In the genomic region with DNA sequence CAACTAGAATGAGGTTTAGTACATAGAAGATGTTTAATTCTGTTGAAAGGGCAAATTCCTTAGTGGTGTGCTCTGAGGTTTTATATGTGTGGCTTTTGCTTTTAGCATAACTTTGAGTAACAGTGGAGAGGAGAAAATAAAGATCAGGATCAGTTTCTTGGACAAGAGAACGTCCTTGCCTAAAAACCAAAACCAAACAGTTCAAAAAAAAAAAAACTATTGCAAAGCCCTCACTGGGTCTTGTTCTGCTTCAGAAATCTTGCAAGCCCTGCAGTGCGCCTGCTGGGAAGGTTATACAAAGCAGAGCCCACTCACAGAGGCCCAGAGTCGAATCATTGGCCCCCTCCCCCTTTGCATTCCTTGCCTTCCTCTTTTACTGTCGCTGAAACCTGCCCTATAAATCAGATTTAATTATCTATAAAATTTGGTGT, we compare ENCODE assay signal across 20 cellular contexts.
A peak's percentile ranks its signal among the peaks of the same experiment; 100 is the strongest.
DNase-seq lines count a peak whose midpoint lies in the region; ATAC-seq, FAIRE-seq and TF ChIP-seq lines count a peak whose summit lies in the region.
"Had no signal": no experiment of that assay in that cellular context is flagged by ENCODE, and none has a peak within 500 bp of the region (broad histone marks: within the 10 kb centered on the region; RNA-seq: fewer than 3 reads in every experiment).

No MANE protein-coding gene starts in this region.

- peaks cover 3% of the 10 kb centered on the region for H3K27me3 Mint-ChIP-seq in nephron (ENCODE audit: low read depth)
- H3K27me3 Mint-ChIP-seq: activated naive CD8-positive, alpha-beta T cell; natural killer cell treated with Interleukin-12 subunit alpha and Interleukin-12 subunit beta and Interleukin-15 and Interleukin-18, amount 100 ng/mL, for 72 hours had no signal

- H3K9me3 ChIP-seq in SK-N-MC (ENCODE audit: low read depth, low read length), result no peaks in the 10 kb centered on the region
- H3K9me3 ChIP-seq in thyroid gland, result no peaks in the 10 kb centered on the region
- H3K9me3 ChIP-seq: lower lobe of right lung, testis had no signal

- intact Hi-C loops in thyroid gland (cut with DNase I), result no loop called here

- no peaks in the 10 kb centered on the region for H3K36me3 Mint-ChIP-seq in nephron (ENCODE audit: low read depth)
- H3K36me3 Mint-ChIP-seq: activated naive CD8-positive, alpha-beta T cell; natural killer cell treated with Interleukin-12 subunit alpha and Interleukin-12 subunit beta and Interleukin-15 and Interleukin-18, amount 100 ng/mL, for 72 hours had no signal

- no peaks in the 10 kb centered on the region for H3K36me3 ChIP-seq in SK-N-MC (ENCODE audit: insufficient read depth, low read length)
- H3K36me3 ChIP-seq in thyroid gland, result no peaks in the 10 kb centered on the region
- H3K36me3 ChIP-seq: cardiac muscle cell, lower lobe of right lung had no signal

- H3K4me3 ChIP-seq in SK-N-MC, result peak overlapping the region; percentile 28
- H3K4me3 ChIP-seq in thyroid gland (replicated peaks in 1 of 3), result no peak overlapping the region
- H3K4me3 ChIP-seq: cardiac muscle cell, lower lobe of right lung had no signal

- TF ChIP-seq POLR2A in thyroid gland (IDR thresholded peaks at IDR 0.05), result no peak
- TF ChIP-seq POLR2A in GM12891 (IDR thresholded peaks at IDR 0.05; ENCODE audit: low read depth, low read length), result no peak

- peaks cover 8 to 11% of the 10 kb centered on the region in 2 donors for H3K4me1 ChIP-seq in thyroid gland
- H3K4me1 ChIP-seq: lower lobe of right lung, testis had no signal

- no peak for ATAC-seq in GM19351 (IDR thresholded peaks at IDR 0.05; ENCODE audit: unreplicated experiment)
- ATAC-seq in SK-N-SH treated with all-trans-retinoic acid at 6 μM for 48 hours, result no peak
- ATAC-seq: natural killer cell treated with Interleukin-12 subunit alpha and Interleukin-12 subunit beta and Interleukin-15 and Interleukin-18, amount 100 ng/mL, for 72 hours had no signal

- H3K27ac ChIP-seq in SK-N-MC (peak overlapping the region; percentile 6), thyroid gland (peak overlapping the region in 1 of 3 donors; percentile 23)
- H3K27ac ChIP-seq: cardiac muscle cell, lower lobe of right lung, testis had no signal

- TF ChIP-seq CTCF in nephron (IDR thresholded peaks at IDR 0.05; ENCODE audit: unreplicated experiment in 3 of 3), result no peak
- TF ChIP-seq CTCF in thyroid gland (IDR thresholded peaks at IDR 0.05), result no peak

- no peaks in the 10 kb centered on the region for H3K9me3 Mint-ChIP-seq in nephron

- peak overlapping the region in 2 of 3 experiments; percentile 1 to 11 for H3K4me3 Mint-ChIP-seq in nephron
- H3K4me3 Mint-ChIP-seq: activated naive CD8-positive, alpha-beta T cell; natural killer cell treated with Interleukin-12 subunit alpha and Interleukin-12 subunit beta and Interleukin-15 and Interleukin-18, amount 100 ng/mL, for 72 hours had no signal

- peaks cover 23% of the 10 kb centered on the region for H3K4me1 Mint-ChIP-seq in nephron

- no peaks in the 10 kb centered on the region for H3K27me3 ChIP-seq in thyroid gland
- H3K27me3 ChIP-seq: cardiac muscle cell, testis had no signal

- FAIRE-seq in GM12891 (lab: Jason Lieb, UNC), result no peak
- FAIRE-seq: H54 had no signal

- DNase-seq in SK-N-MC (ENCODE audit: low read depth, low spot score) (no peak), fibroblast of gingiva (ENCODE audit: low read depth) (peak; percentile 72), thyroid gland (peak; percentile 44 to 59), DMS53 treated with DMSO at 0.1 percent for 48 hours (lab: John Stamatoyannopoulos, UW; ENCODE audit: unreplicated experiment) (no peak), GM12891 (ENCODE audit: insufficient read length, low spot score) (no peak)
- DNase-seq: activated CD4-positive, alpha-beta T cell treated with anti-CD3 and anti-CD28 coated beads, Interleukin-2, amount 50 U/mL, for 48 hours; activated T-cell treated with anti-CD3 and anti-CD28 coated beads, Interleukin-2, amount 50 U/mL, for 48 hours; effector CD4-positive, alpha-beta T cell; lower lobe of right lung; NCI-H1694; NCI-H748 treated with DMSO at 0.1 percent for 48 hours; stimulated activated CD4-positive, alpha-beta T cell treated with anti-CD3 and anti-CD28 coated beads, Interleukin-4, amount 100 ng/mL, for 4 hours; testis had no signal

- H3K27ac Mint-ChIP-seq in nephron, result peak overlapping the region; percentile 40 to 75 (median 64)
- H3K27ac Mint-ChIP-seq: activated naive CD8-positive, alpha-beta T cell; natural killer cell treated with Interleukin-12 subunit alpha and Interleukin-12 subunit beta and Interleukin-15 and Interleukin-18, amount 100 ng/mL, for 72 hours had no signal

- H3K9ac ChIP-seq in SK-N-MC (ENCODE audit: insufficient read length), result no peak overlapping the region

- WGBS in thyroid gland, 2 donors, result 14 to 20% methylated on average over 4 of the region's 4 CpGs

TF ChIP-seq in GM12891, 5 proteins besides CTCF, POLR2A, EP300 and RAD21:
- TF ChIP-seq POLR2AphosphoS5 (IDR thresholded peaks at IDR 0.05; ENCODE audit: low read depth, low read length), result no peak
- TF ChIP-seq TAF1 (IDR thresholded peaks at IDR 0.05; ENCODE audit: low read depth, low read length), result no peak
- no peak for TF ChIP-seq PAX5 (IDR thresholded peaks at IDR 0.05; ENCODE audit: insufficient read depth, low read length, severe bottlenecking)
- no peak for TF ChIP-seq POU2F2 (IDR thresholded peaks at IDR 0.05; ENCODE audit: low read depth, low read length)
- no peak for TF ChIP-seq SPI1 (IDR thresholded peaks at IDR 0.05; ENCODE audit: low read depth, low read length)

TF ChIP-seq in SK-N-SH treated with all-trans-retinoic acid at 6 μM for 48 hours, 23 proteins besides CTCF, POLR2A, EP300 and RAD21:
- no peak for TF ChIP-seq CSDC2 (CRISPR knock-in tag; IDR thresholded peaks at IDR 0.05)
- TF ChIP-seq TOX (CRISPR knock-in tag; IDR thresholded peaks at IDR 0.05; ENCODE audit: borderline replicate concordance), result no peak
- TF ChIP-seq TCF4 (CRISPR knock-in tag; IDR thresholded peaks at IDR 0.05; ENCODE audit: borderline replicate concordance), result no peak
- no peak for TF ChIP-seq POU6F1 (CRISPR knock-in tag; IDR thresholded peaks at IDR 0.05; ENCODE audit: borderline replicate concordance, low read depth)
- no peak for TF ChIP-seq CREB5 (CRISPR knock-in tag; IDR thresholded peaks at IDR 0.05; ENCODE audit: low read depth)
- TF ChIP-seq ZNF565 (CRISPR knock-in tag; conservative IDR thresholded peaks at IDR 0.05; ENCODE audit: low read depth), result no peak
- TF ChIP-seq SNAI2 (CRISPR knock-in tag; IDR thresholded peaks at IDR 0.05), result no peak
- TF ChIP-seq CSRNP3 (CRISPR knock-in tag; IDR thresholded peaks at IDR 0.05), result no peak

Comparison
In these comparisons a context has a peak if more than half of its experiments do, and no peak if none do; other contexts are left out.
1. DNase-seq: peak in fibroblast of gingiva (single experiment) and thyroid gland (2 of 2); none in SK-N-MC (single experiment), DMS53 treated with DMSO at 0.1 percent for 48 hours (single experiment) and GM12891 (single experiment).